1 cellular context compared by ENCODE assay signal in the genomic region with DNA sequence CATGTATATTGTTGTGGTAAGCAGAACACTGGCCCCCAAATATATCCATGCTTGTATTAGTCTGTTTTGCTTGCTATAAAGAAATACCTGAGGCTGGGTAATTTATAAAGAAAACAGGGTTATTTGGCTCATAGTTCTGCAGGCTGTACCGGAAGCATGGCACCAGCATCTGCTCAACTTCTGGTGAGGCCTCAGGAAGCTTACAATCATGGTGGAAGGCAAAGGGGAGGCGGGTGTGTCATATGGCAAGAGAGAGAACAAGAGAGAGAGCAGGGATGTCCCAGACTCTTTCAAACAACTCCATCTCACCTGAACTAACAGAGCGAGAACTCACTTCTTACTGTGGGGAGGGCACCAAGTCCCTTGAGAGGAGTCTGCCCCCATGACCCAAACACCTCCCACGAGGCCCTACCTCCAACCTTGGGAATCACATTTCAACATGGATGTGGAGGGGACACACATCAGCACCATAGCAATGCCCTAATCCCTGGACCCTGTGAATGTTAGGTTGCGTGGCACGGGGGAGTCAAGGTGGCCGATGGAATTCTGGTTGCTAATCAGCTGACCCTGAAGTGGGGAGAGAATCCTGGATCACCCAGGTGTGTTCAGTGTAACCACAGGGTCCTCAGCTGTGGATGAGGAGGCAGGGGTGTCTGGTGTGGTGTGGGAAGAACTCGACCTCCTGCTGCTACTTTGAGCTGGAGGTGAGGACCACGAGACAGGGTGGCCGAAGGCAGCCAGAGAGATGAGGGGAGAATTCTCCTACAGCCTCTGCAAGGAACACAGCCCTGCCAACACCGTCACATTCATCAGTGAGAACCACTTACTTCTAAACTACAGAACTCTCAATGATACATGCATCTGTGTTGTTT.
A peak's percentile ranks its signal among the peaks of the same experiment; 100 is the strongest.
TF ChIP-seq lines count a peak whose summit lies in the region.

No MANE protein-coding gene starts in this region.

TF ChIP-seq in HepG2, 621 proteins besides CTCF, POLR2A, EP300 and RAD21:
- TF ChIP-seq, protein P1, sequence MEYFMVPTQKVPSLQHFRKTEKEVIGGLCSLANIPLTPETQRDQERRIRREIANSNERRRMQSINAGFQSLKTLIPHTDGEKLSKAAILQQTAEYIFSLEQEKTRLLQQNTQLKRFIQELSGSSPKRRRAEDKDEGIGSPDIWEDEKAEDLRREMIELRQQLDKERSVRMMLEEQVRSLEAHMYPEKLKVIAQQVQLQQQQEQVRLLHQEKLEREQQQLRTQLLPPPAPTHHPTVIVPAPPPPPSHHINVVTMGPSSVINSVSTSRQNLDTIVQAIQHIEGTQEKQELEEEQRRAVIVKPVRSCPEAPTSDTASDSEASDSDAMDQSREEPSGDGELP (IDR thresholded peaks at IDR 0.05; ENCODE audit: borderline replicate concordance, low read depth), result no peak
- TF ChIP-seq NPAS2 (CRISPR knock-in tag; IDR thresholded peaks at IDR 0.05; ENCODE audit: borderline replicate concordance) (no peak), ZNF776 (CRISPR knock-in tag; IDR thresholded peaks at IDR 0.05) (0 out of 2 replicates have a peak, but pooled peaks have one; percentile 67)
- TF ChIP-seq, protein P2, sequence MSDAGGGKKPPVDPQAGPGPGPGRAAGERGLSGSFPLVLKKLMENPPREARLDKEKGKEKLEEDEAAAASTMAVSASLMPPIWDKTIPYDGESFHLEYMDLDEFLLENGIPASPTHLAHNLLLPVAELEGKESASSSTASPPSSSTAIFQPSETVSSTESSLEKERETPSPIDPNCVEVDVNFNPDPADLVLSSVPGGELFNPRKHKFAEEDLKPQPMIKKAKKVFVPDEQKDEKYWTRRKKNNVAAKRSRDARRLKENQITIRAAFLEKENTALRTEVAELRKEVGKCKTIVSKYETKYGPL (CRISPR knock-in tag; IDR thresholded peaks at IDR 0.05), result no peak
